Comparison of ENCODE assay signal across 18 cellular contexts in the genomic region with DNA sequence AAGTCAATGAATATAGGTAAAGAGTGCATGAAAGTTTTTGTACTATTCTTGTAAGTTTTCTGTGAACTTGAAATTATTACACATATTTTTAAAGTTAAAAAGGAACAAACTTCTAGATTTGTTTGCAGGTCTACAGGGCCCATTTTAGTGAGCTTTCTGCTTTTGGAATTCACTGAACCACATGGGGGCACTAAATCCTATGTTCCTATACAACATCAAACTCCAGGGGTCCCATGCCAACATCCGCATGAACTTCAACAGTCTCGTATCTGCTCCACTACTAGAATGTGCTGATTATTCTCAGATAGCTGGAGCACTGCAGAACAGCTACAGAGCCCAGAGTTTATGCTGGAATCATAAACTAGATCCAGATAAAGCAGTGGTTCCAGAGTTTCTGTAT.
DNase-seq lines count a peak whose midpoint lies in the region; ATAC-seq lines count a peak whose summit lies in the region.
"Had no signal": no experiment of that assay in that cellular context is flagged by ENCODE, and none has a peak within 500 bp of the region (broad histone marks: within the 10 kb centered on the region; RNA-seq: fewer than 3 reads in every experiment).

No MANE protein-coding gene starts in this region.

- no peaks in the 10 kb centered on the region for H3K4me1 ChIP-seq in right cardiac atrium (ENCODE audit: control insufficient read depth, insufficient read depth, low read length)
- H3K4me1 ChIP-seq: Peyer's patch had no signal

- no peaks in the 10 kb centered on the region for H3K27me3 ChIP-seq in right cardiac atrium (ENCODE audit: control insufficient read depth, insufficient read depth)
- H3K27me3 ChIP-seq: Peyer's patch had no signal

- DNase-seq in right cardiac atrium (peak in 2 of 3 donors; percentile 36 to 58), left cardiac atrium (no peak), RPMI8226 (peak; percentile 23), iPS DF 4.7 (ENCODE audit: extremely low read depth, low spot score) (peak; percentile 36), NCI-H1930 (lab: John Stamatoyannopoulos, UW) (no peak)
- DNase-seq in activated T-cell treated with anti-CD3 and anti-CD28 coated beads, Interleukin-2, amount 50 U/mL, for 4 hours = no peak
- DNase-seq: activated CD8-positive, alpha-beta T cell treated with anti-CD3 and anti-CD28 coated beads, Interleukin-2, amount 10 ng/mL, durations not matched to agents 7 days and 5 days; activated naive CD4-positive, alpha-beta T cell; central memory CD4-positive, alpha-beta T cell; hypothalamus; NCI-H2029; Peyer's patch; retina; stimulated activated naive CD4-positive, alpha-beta T cell treated with Interleukin-2 at 50 U/mL for 16 hours had no signal

- no peak overlapping the region for H3K4me3 Mint-ChIP-seq in activated T-cell treated with anti-CD3 and anti-CD28 coated beads, Interleukin-2, amount 50 U/mL, for 4 hours
- H3K4me3 Mint-ChIP-seq: activated CD8-positive, alpha-beta T cell treated with anti-CD3 and anti-CD28 coated beads, Interleukin-2, amount 10 ng/mL, durations not matched to agents 7 days and 5 days; IgD-negative memory B cell had no signal

- no peaks in the 10 kb centered on the region for H3K27me3 Mint-ChIP-seq in activated T-cell treated with anti-CD3 and anti-CD28 coated beads, Interleukin-2, amount 50 U/mL, for 4 hours (ENCODE audit: low read depth)
- H3K27me3 Mint-ChIP-seq: IgD-negative memory B cell had no signal

- peak in 1 of 2 donors; percentile 60 for ATAC-seq in right cardiac atrium
- ATAC-seq in left cardiac atrium = no peak
- ATAC-seq in activated T-cell treated with anti-CD3 and anti-CD28 coated beads, Interleukin-2, amount 50 U/mL, for 4 hours = no peak
- ATAC-seq in HG03097 (IDR thresholded peaks at IDR 0.05; ENCODE audit: low FRiP score, unreplicated experiment) = no peak
- ATAC-seq in activated CD4-positive, CD25-positive, alpha-beta regulatory T cell treated with anti-CD3 and anti-CD28 coated beads, Interleukin-2, amount 50 U/mL, for 24 hours = no peak
- ATAC-seq: activated CD8-positive, alpha-beta T cell treated with anti-CD3 and anti-CD28 coated beads, Interleukin-2, amount 10 ng/mL, durations not matched to agents 7 days and 5 days had no signal

- 8% methylated on average over 2 of the region's 2 CpGs for WGBS in right cardiac atrium

- no peaks in the 10 kb centered on the region for H3K4me1 Mint-ChIP-seq in activated T-cell treated with anti-CD3 and anti-CD28 coated beads, Interleukin-2, amount 50 U/mL, for 4 hours (ENCODE audit: low read depth)
- H3K4me1 Mint-ChIP-seq: IgD-negative memory B cell had no signal

- no peaks in the 10 kb centered on the region for H3K9me3 ChIP-seq in right cardiac atrium (ENCODE audit: control insufficient read depth, low read length)
- H3K9me3 ChIP-seq: Peyer's patch had no signal

- intact Hi-C loops in right cardiac atrium (cut with DNase I) (no loop called here), left cardiac atrium (cut with DNase I) (no loop called here)

- no peak overlapping the region for H3K4me3 ChIP-seq in right cardiac atrium (ENCODE audit: low read length)
- H3K4me3 ChIP-seq: Peyer's patch had no signal

- no peak overlapping the region for H3K27ac ChIP-seq in right cardiac atrium (ENCODE audit: low read length)
- H3K27ac ChIP-seq: epithelial cell of prostate, Peyer's patch had no signal

- H3K36me3 Mint-ChIP-seq in activated T-cell treated with anti-CD3 and anti-CD28 coated beads, Interleukin-2, amount 50 U/mL, for 4 hours (ENCODE audit: insufficient read depth) = no peaks in the 10 kb centered on the region
- H3K36me3 Mint-ChIP-seq: IgD-negative memory B cell had no signal

- peaks cover 17% of the 10 kb centered on the region for H3K9me3 Mint-ChIP-seq in activated T-cell treated with anti-CD3 and anti-CD28 coated beads, Interleukin-2, amount 50 U/mL, for 4 hours

Comparison
In these comparisons a context has a peak if more than half of its experiments do, and no peak if none do; other contexts are left out.
1. DNase-seq: peak in right cardiac atrium (2 of 3), RPMI8226 (single experiment) and iPS DF 4.7 (single experiment); none in left cardiac atrium (single experiment), activated T-cell treated with anti-CD3 and anti-CD28 coated beads, Interleukin-2, amount 50 U/mL, for 4 hours (single experiment) and NCI-H1930 (0 of 2).